In genomic region chr13:36834299-36834698, GRCh38 we compare ENCODE assay signal across 17 cellular contexts. TPM values are rescaled to one million over a fixed set of nuclear protein-coding genes. Genes with fewer than 3 reads are reported as not detected.
DNase-seq lines count a peak whose midpoint lies in the region; ATAC-seq and TF ChIP-seq lines count a peak whose summit lies in the region.
"Had no signal": no experiment of that assay in that cellular context is flagged by ENCODE, and none has a peak within 500 bp of the region (broad histone marks: within the 10 kb centered on the region; RNA-seq: fewer than 3 reads in every experiment).

No MANE protein-coding gene starts in this region.

- H3K4me1 ChIP-seq in mammary epithelial cell (ENCODE audit: insufficient read depth, low read length) (no peaks in the 10 kb centered on the region), breast epithelium (no peaks in the 10 kb centered on the region)

- no peak overlapping the region for H3K27ac ChIP-seq in mammary epithelial cell (ENCODE audit: insufficient read depth, low read depth, low read length)
- H3K27ac ChIP-seq in breast epithelium, result no peak overlapping the region

- no peak overlapping the region for H3K9ac ChIP-seq in mammary epithelial cell (ENCODE audit: insufficient read depth, low read length)

- ATAC-seq in GM21367 (IDR thresholded peaks at IDR 0.05; ENCODE audit: unreplicated experiment) (no peak), GM21515 (IDR thresholded peaks at IDR 0.05; ENCODE audit: unreplicated experiment) (no peak)
- ATAC-seq: HCT116 had no signal

- TF ChIP-seq POLR2A in breast epithelium (IDR thresholded peaks at IDR 0.05), result no peak

- no peaks in the 10 kb centered on the region for H3K79me2 ChIP-seq in mammary epithelial cell (ENCODE audit: insufficient read depth, low read length)

- dilution Hi-C loops in mammary epithelial cell (cut with HindIII; ENCODE audit: low sequenced_read_pairs), result no loop called here

- DNase-seq in mammary epithelial cell (peak; percentile 6), breast epithelium (ENCODE audit: low spot score in 2 of 2) (no peak), RKO (ENCODE audit: low spot score) (peak; percentile 74), fibroblast of mammary gland (ENCODE audit: low read depth) (peak; percentile 33), HT-29 (ENCODE audit: low spot score) (no peak), SIG-M5 (lab: John Stamatoyannopoulos, UW) (no peak)
- DNase-seq: BE2C; CD8-positive, alpha-beta memory T cell; EL; MV-4-11; NCI-H1436; NCI-H2029 treated with DMSO at 0.1 percent for 48 hours; NCI-H510A treated with DMSO at 0.1 percent for 48 hours; RPMI8226 had no signal

- 94% methylated on average over 3 of the region's 3 CpGs for WGBS in mammary epithelial cell (ENCODE audit: low coverage, missing lambda C conversion rate)

- no peak overlapping the region for H2AFZ ChIP-seq in mammary epithelial cell (ENCODE audit: low read depth, low read length)

- CTCF ChIA-PET in mammary epithelial cell (lab: Charles Lee; ENCODE audit: low non-redundant PET), result no interaction called here

- in situ Hi-C loops in mammary epithelial cell (cut with MboI; ENCODE audit: low sequenced_read_pairs in 2 of 2), result loop anchor here in 1 of 2 donors (25.0 kb wide), 1 partner anchor 153 kb away; the partner anchor contains the start of gene ALG5

- no peaks in the 10 kb centered on the region for H3K27me3 ChIP-seq in mammary epithelial cell (ENCODE audit: insufficient read depth, low read length)
- H3K27me3 ChIP-seq in breast epithelium, result no peaks in the 10 kb centered on the region
- H3K27me3 ChIP-seq: BE2C had no signal

- H3K4me2 ChIP-seq in mammary epithelial cell (ENCODE audit: insufficient read depth, low read depth, low read length), result no peak overlapping the region

- TF ChIP-seq CTCF in mammary epithelial cell (conservative IDR thresholded peaks at IDR 0.05 in 1 of 2, IDR thresholded peaks at IDR 0.05 in 1 of 2; ENCODE audit: extremely low read depth in 1 of 2, insufficient read depth in 1 of 2, low read depth in 1 of 2, low read length in 2 of 2), result no peak
- TF ChIP-seq CTCF in breast epithelium (IDR thresholded peaks at IDR 0.05), result no peak
- no peak for TF ChIP-seq CTCF in fibroblast of mammary gland (conservative IDR thresholded peaks at IDR 0.05; ENCODE audit: control insufficient read depth, insufficient read depth, low read depth, low read length)

- no peak overlapping the region for H3K4me3 ChIP-seq in mammary epithelial cell (replicated peaks in 1 of 3; ENCODE audit: insufficient read depth in 1 of 3, low read depth in 2 of 3, low read length in 3 of 3)
- H3K4me3 ChIP-seq in breast epithelium, result no peak overlapping the region
- no peak overlapping the region for H3K4me3 ChIP-seq in fibroblast of mammary gland (ENCODE audit: control insufficient read depth, low read depth, low read length)

- H4K20me1 ChIP-seq in mammary epithelial cell (ENCODE audit: insufficient read depth, low read length), result no peaks in the 10 kb centered on the region

- no TSS peak for BruUV-seq in mammary epithelial cell (replicated peaks; lab: Mats Ljungman, UMichigan)

- no peaks in the 10 kb centered on the region for H3K9me3 ChIP-seq in mammary epithelial cell (replicated peaks; ENCODE audit: insufficient read depth, low read length)
- no peaks in the 10 kb centered on the region for H3K9me3 ChIP-seq in breast epithelium
- H3K9me3 ChIP-seq: BE2C had no signal

- intact Hi-C loops in mammary epithelial cell (cut with micrococcal nuclease) (no loop called here), breast epithelium (cut with DNase I; ENCODE audit: low total_unique reads) (no loop called here)

- H3K36me3 ChIP-seq in mammary epithelial cell (ENCODE audit: insufficient read depth, low read length) (peaks cover 5% of the 10 kb centered on the region), breast epithelium (no peaks in the 10 kb centered on the region)

RNA-seq across cellular contexts. Expression of gene RFXAP, which starts 15.3 kb away (rescaled TPM):
- total RNA-seq in mammary epithelial cell, result 1 to 10 TPM; 3.3 to 4.4 TPM
- 1.6 TPM for polyA plus RNA-seq in mammary epithelial cell
- not detected for polyA minus RNA-seq in mammary epithelial cell
- 1 to 10 TPM; 3.8 to 6.6 (median 5.9) TPM for total RNA-seq in breast epithelium
- total RNA-seq in HT-29 (2014; rRNA removed; shearing (Covaris generic)), result 1.7 and 2.0 TPM in 2 replicates

Comparison
In these comparisons a context has a peak if more than half of its experiments do, and no peak if none do; other contexts are left out.
1. DNase-seq: peak in mammary epithelial cell (single experiment), RKO (single experiment) and fibroblast of mammary gland (single experiment); none in breast epithelium (0 of 2), HT-29 (single experiment) and SIG-M5 (single experiment).